14 cellular contexts compared by ENCODE assay signal in genomic region chr2:187655001-187655400, GRCh38.
A peak's percentile ranks its signal among the peaks of the same experiment; 100 is the strongest.
DNase-seq lines count a peak whose midpoint lies in the region; ATAC-seq, FAIRE-seq and TF ChIP-seq lines count a peak whose summit lies in the region.
"Had no signal": no experiment of that assay in that cellular context is flagged by ENCODE, and none has a peak within 500 bp of the region (broad histone marks: within the 10 kb centered on the region; RNA-seq: fewer than 3 reads in every experiment).

No MANE protein-coding gene starts in this region.

- H3K36me3 ChIP-seq in right atrium auricular region (no peaks in the 10 kb centered on the region), K562 (ENCODE audit: control insufficient read depth, insufficient read depth, low read length) (no peaks in the 10 kb centered on the region), subcutaneous abdominal adipose tissue (ENCODE audit: control insufficient read depth in 5 of 5, insufficient read depth in 5 of 5, low read length in 5 of 5) (no peaks in the 10 kb centered on the region)

- no peaks in the 10 kb centered on the region for H3K79me2 ChIP-seq in K562 (ENCODE audit: control insufficient read depth, insufficient read depth, low read length)

- DNase-seq in left cardiac atrium = no peak
- DNase-seq in right atrium auricular region (ENCODE audit: low spot score) = no peak
- peak; percentile 36 for DNase-seq in NCI-H2081 treated with DMSO at 0.1 percent for 48 hours (lab: John Stamatoyannopoulos, UW)
- peak in 1 of 4 experiments; percentile 11 for DNase-seq in K562 (ENCODE audit: extremely low read depth in 1 of 4, low spot score in 3 of 4)
- no peak for DNase-seq in LoVo (ENCODE audit: low spot score)
- DNase-seq in C1 segment of cervical spinal cord (lab: John Stamatoyannopoulos, UW) = no peak
- DNase-seq in NCI-H1930 (lab: John Stamatoyannopoulos, UW) = no peak
- DNase-seq: Kasumi-1, MV-4-11, NCI-H2227 treated with DMSO at 0.1 percent for 48 hours, SIG-M5 had no signal

- intact Hi-C loops in left cardiac atrium (cut with DNase I) (no loop called here), K562 (cut with micrococcal nuclease) (no loop called here)

- H3K9me1 ChIP-seq in K562 (ENCODE audit: control insufficient read depth, insufficient read depth, low read length) = no peaks in the 10 kb centered on the region

- no peak for TF ChIP-seq RAD21 in K562 (CRISPR knock-in tag; conservative IDR thresholded peaks at IDR 0.05 in 1 of 2, IDR thresholded peaks at IDR 0.05 in 1 of 2)

- TF ChIP-seq CTCF in right atrium auricular region (IDR thresholded peaks at IDR 0.05) = no peak
- TF ChIP-seq CTCF in K562 (IDR thresholded peaks at IDR 0.05 in 2 of 3, conservative IDR thresholded peaks at IDR 0.05 in 1 of 3; ENCODE audit: insufficient read depth in 2 of 3, low read depth in 1 of 3, low read length in 3 of 3) = no peak

- H3K4me3 ChIP-seq in right atrium auricular region = no peak overlapping the region
- peak overlapping the region; percentile 12; the same call in 1 of the 2 replicates for H3K4me3 ChIP-seq in K562
- peak overlapping the region in 3 of 5 donors; percentile 10 to 28 (median 22) for H3K4me3 ChIP-seq in subcutaneous abdominal adipose tissue (ENCODE audit: low read depth in 1 of 5, low read length in 5 of 5)

- no peak overlapping the region for H3K27ac ChIP-seq in right atrium auricular region
- no peak overlapping the region; the same call in 2 of the 3 replicates for H3K27ac ChIP-seq in K562 (ENCODE audit: extremely low read depth, low read depth, low read length)
- H3K27ac ChIP-seq in subcutaneous abdominal adipose tissue (ENCODE audit: low read depth, low read length) = no peak overlapping the region
- H3K27ac ChIP-seq: C4-2B had no signal

- H3K9me3 ChIP-seq in right atrium auricular region (no peaks in the 10 kb centered on the region), K562 (replicated peaks; ENCODE audit: control insufficient read depth, insufficient read depth, low read depth, low read length) (no peaks in the 10 kb centered on the region), subcutaneous abdominal adipose tissue (ENCODE audit: control insufficient read depth in 5 of 5, low read length in 5 of 5) (no peaks in the 10 kb centered on the region)

- H3K4me1 ChIP-seq in right atrium auricular region = no peaks in the 10 kb centered on the region
- H3K4me1 ChIP-seq in K562 (replicated peaks in 1 of 2; ENCODE audit: control insufficient read depth in 2 of 2, insufficient read depth in 2 of 2, low read length in 2 of 2) = no peaks in the 10 kb centered on the region
- peaks cover 0 to 4% (median 0%) of the 10 kb centered on the region in 5 donors for H3K4me1 ChIP-seq in subcutaneous abdominal adipose tissue (ENCODE audit: control insufficient read depth in 5 of 5, insufficient read depth in 5 of 5, low read length in 5 of 5)

- POLR2A ChIA-PET in K562 (lab: Yijun Ruan, JAX) = no interaction called here

- ATAC-seq in left cardiac atrium (peak; percentile 65 to 66), K562 (no peak; the same call in 1 of the 3 replicates)

- TF ChIP-seq POLR2A in K562 (conservative IDR thresholded peaks at IDR 0.05) = no peak

- CTCF ChIA-PET in K562 (lab: Yijun Ruan, JAX; ENCODE audit: low intra/inter-chr PET ratio) = no interaction called here

- no TSS peak for BruUV-seq in K562 (replicated peaks; lab: Mats Ljungman, UMichigan)

- H3K27me3 ChIP-seq in right atrium auricular region (no peaks in the 10 kb centered on the region), K562 (ENCODE audit: control insufficient read depth in 2 of 2, insufficient read depth in 2 of 2, low read length in 2 of 2) (no peaks in the 10 kb centered on the region), subcutaneous abdominal adipose tissue (ENCODE audit: control insufficient read depth in 5 of 5, insufficient read depth in 4 of 5, low read length in 5 of 5) (no peaks in the 10 kb centered on the region)

- H3K9ac ChIP-seq in K562 (ENCODE audit: insufficient read depth in 1 of 2, low read depth in 2 of 2, low read length in 2 of 2) (no peak overlapping the region), subcutaneous abdominal adipose tissue (ENCODE audit: low read length in 5 of 5) (no peak overlapping the region)

- peak overlapping the region; percentile 68 for H2AFZ ChIP-seq in K562 (ENCODE audit: low read depth, low read length)

- in situ Hi-C loops in K562 (cut with MboI) = no loop called here

- WGBS in K562 (ENCODE audit: insufficient coverage, low coverage, missing lambda C conversion rate) = 11% methylated on average over 7 of the region's 9 CpGs

- no peaks in the 10 kb centered on the region for H4K20me1 ChIP-seq in K562 (replicated peaks; ENCODE audit: control insufficient read depth, insufficient read depth, low read length)

- no peak for TF ChIP-seq EP300 in K562 (IDR thresholded peaks at IDR 0.05; ENCODE audit: low read length)

- no peak for FAIRE-seq in K562 (lab: Jason Lieb, UNC)
- FAIRE-seq: RCC 7860 had no signal

- peak overlapping the region; percentile 56 for H3K4me2 ChIP-seq in K562 (ENCODE audit: insufficient read depth, low read length)

TF ChIP-seq in K562, 482 proteins besides CTCF, POLR2A, EP300 and RAD21:
- TF ChIP-seq E2F6 (IDR thresholded peaks at IDR 0.05; ENCODE audit: borderline replicate concordance in 1 of 2, extremely low read depth in 1 of 2, insufficient read depth in 1 of 2, insufficient read length in 1 of 2, low read depth in 1 of 2, low read length in 1 of 2, poor library complexity in 1 of 2, severe bottlenecking in 1 of 2) (peak in 1 of 2 experiments; percentile 20), VEZF1 (CRISPR knock-in tag; IDR thresholded peaks at IDR 0.05) (peak; percentile 51; the same call in 1 of the 2 replicates), ZNF668 (CRISPR knock-in tag; IDR thresholded peaks at IDR 0.05) (no peak), ZBTB7A (IDR thresholded peaks at IDR 0.05; ENCODE audit: borderline replicate concordance, control insufficient read depth, low read depth, low read length) (no peak), GABPA (tag; conservative IDR thresholded peaks at IDR 0.05; ENCODE audit: low read depth) (peak; percentile 45; the same call in 1 of the 2 replicates)
TF ChIP-seq in K562: peak in this region for 3.

Comparison
In these comparisons a context has a peak if more than half of its experiments do, and no peak if none do; other contexts are left out.
1. H3K4me3 ChIP-seq: peak in K562 (single experiment) and subcutaneous abdominal adipose tissue (3 of 5); none in right atrium auricular region (0 of 2).